In the genomic region with DNA sequence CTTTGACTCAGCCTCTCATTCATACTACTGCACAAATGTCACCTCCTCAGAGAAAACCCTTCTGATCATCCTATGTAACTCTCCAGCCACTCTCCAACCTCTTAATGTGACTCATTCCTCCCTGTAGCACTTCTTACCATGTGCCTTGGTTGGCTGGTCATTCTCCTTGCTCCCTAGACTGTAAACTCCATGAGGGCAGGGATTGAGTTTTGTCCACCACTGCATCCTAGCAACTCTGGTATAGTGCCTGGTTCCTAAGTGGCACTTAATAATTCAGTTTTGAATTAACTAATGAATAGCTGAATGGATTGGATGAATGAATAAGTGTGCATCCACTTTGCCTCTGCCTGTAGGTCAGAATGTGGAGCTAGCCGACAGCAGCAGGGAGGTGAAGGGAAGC, we compare ENCODE assay signal across 29 cellular contexts.
"Had no signal": no experiment of that assay in that cellular context is flagged by ENCODE, and none has a peak within 500 bp of the region (broad histone marks: within the 10 kb centered on the region; RNA-seq: fewer than 3 reads in every experiment).

No MANE protein-coding gene starts in this region.

- H3K9me3 ChIP-seq: left lung, lower lobe of right lung, ovary, right atrium auricular region, right lobe of liver, tibial nerve, uterus had no signal

- H3K9me3 Mint-ChIP-seq: mesothelial cell of epicardium; natural killer cell; nephron progenitor cell; stimulated activated memory B cell treated with anti-CD40 and anti-IgM and Interleukin-4, amounts not matched to agents 10 μg/mL and 1 μg/mL and 100 μg/mL, for 72 hours; stimulated activated naive CD8-positive, alpha-beta T cell treated with anti-CD3 and anti-CD28 coated beads, Interleukin-15, amount 100 ng/mL, for 72 hours; type B pancreatic cell had no signal

- H3K4me2 ChIP-seq: smooth muscle cell had no signal

- ATAC-seq: left colon; left lung; lower lobe of right lung; natural killer cell; right lobe of liver; stimulated activated memory B cell treated with anti-CD40 and anti-IgM and Interleukin-4, amounts not matched to agents 10 μg/mL and 1 μg/mL and 100 μg/mL, for 72 hours; stimulated activated naive CD8-positive, alpha-beta T cell treated with anti-CD3 and anti-CD28 coated beads, Interleukin-15, amount 100 ng/mL, for 72 hours had no signal

- H3K4me3 ChIP-seq: left lung, lower lobe of right lung, ovary, right atrium auricular region, right lobe of liver, smooth muscle cell, tibial nerve, uterus had no signal

- H3K27ac ChIP-seq: left lung, lower lobe of right lung, ovary, right atrium auricular region, right lobe of liver, tibial nerve, uterus had no signal

- DNase-seq: hippocampal formation; kidney glomerular epithelial cell; left colon; left lung; lower lobe of right lung; mammary epithelial cell; mesenchymal stem cell; naive B cell; natural killer cell; nephron progenitor cell; nucleus accumbens; ovary; right lobe of liver; stimulated activated CD4-positive, alpha-beta T cell treated with anti-CD3 and anti-CD28 coated beads, Interleukin-1b, Interleukin-23, amount 100 ng/mL, for 48 hours; stimulated activated CD4-positive, alpha-beta T cell treated with anti-CD3 and anti-CD28 coated beads, Interleukin-2, amount 100 ng/mL, for 48 hours; stimulated activated CD4-positive, alpha-beta T cell treated with anti-CD3 and anti-CD28 coated beads, Interleukin-4, amount 100 ng/mL, for 4 hours; stimulated activated CD8-positive, alpha-beta memory T cell treated with anti-CD3 and anti-CD28 coated beads, Interleukin-4, amount 100 ng/mL, for 48 hours; stimulated activated naive CD4-positive, alpha-beta T cell treated with Interleukin-2 at 50 U/mL for 16 hours; stimulated activated naive CD8-positive, alpha-beta T cell treated with anti-CD3 and anti-CD28 coated beads, Interleukin-15, amount 100 ng/mL, for 72 hours; substantia nigra; uterus had no signal

- H3K4me3 Mint-ChIP-seq: mesothelial cell of epicardium; naive B cell; natural killer cell; nephron progenitor cell; stimulated activated memory B cell treated with anti-CD40 and anti-IgM and Interleukin-4, amounts not matched to agents 10 μg/mL and 1 μg/mL and 100 μg/mL, for 72 hours; stimulated activated naive CD8-positive, alpha-beta T cell treated with anti-CD3 and anti-CD28 coated beads, Interleukin-15, amount 100 ng/mL, for 72 hours; type B pancreatic cell had no signal

- H3K27me3 Mint-ChIP-seq: progenitor cell of endocrine pancreas, type B pancreatic cell had no signal

- H3K4me1 ChIP-seq: right atrium auricular region, right lobe of liver, uterus had no signal

- H3K4me1 Mint-ChIP-seq: natural killer cell; stimulated activated naive CD8-positive, alpha-beta T cell treated with anti-CD3 and anti-CD28 coated beads, Interleukin-15, amount 100 ng/mL, for 72 hours had no signal

- H3K36me3 Mint-ChIP-seq: mesothelial cell of epicardium; naive B cell; natural killer cell; stimulated activated memory B cell treated with anti-CD40 and anti-IgM and Interleukin-4, amounts not matched to agents 10 μg/mL and 1 μg/mL and 100 μg/mL, for 72 hours; type B pancreatic cell had no signal

- H3K27ac Mint-ChIP-seq: mesothelial cell of epicardium; natural killer cell; nephron progenitor cell; progenitor cell of endocrine pancreas; stimulated activated memory B cell treated with anti-CD40 and anti-IgM and Interleukin-4, amounts not matched to agents 10 μg/mL and 1 μg/mL and 100 μg/mL, for 72 hours; stimulated activated naive CD8-positive, alpha-beta T cell treated with anti-CD3 and anti-CD28 coated beads, Interleukin-15, amount 100 ng/mL, for 72 hours; type B pancreatic cell had no signal

- H3K27me3 ChIP-seq: left lung, ovary, right atrium auricular region, right lobe of liver, tibial nerve, uterus had no signal

- H3K36me3 ChIP-seq: left lung, lower lobe of right lung, ovary, right atrium auricular region, right lobe of liver, tibial nerve, uterus had no signal

- FAIRE-seq: keratinocyte had no signal
